In genomic region chr21:37186983-37187382, GRCh38 we compare ENCODE assay signal across 20 cellular contexts.
"Had no signal": no experiment of that assay in that cellular context is flagged by ENCODE, and none has a peak within 500 bp of the region (broad histone marks: within the 10 kb centered on the region; RNA-seq: fewer than 3 reads in every experiment).

No MANE protein-coding gene starts in this region.

- ATAC-seq: gastrocnemius medialis, heart right ventricle, pancreas, right cardiac atrium had no signal

- H3K4me3 Mint-ChIP-seq: naive B cell, nephron had no signal

- H3K27ac Mint-ChIP-seq: nephron, progenitor cell of endocrine pancreas had no signal

- H3K9me3 Mint-ChIP-seq: naive B cell, nephron had no signal

- H3K4me1 Mint-ChIP-seq: naive B cell, nephron had no signal

- H3K9me3 ChIP-seq: esophagus muscularis mucosa, gastrocnemius medialis, heart right ventricle, pancreas, tibial artery, upper lobe of left lung, uterus had no signal

- DNase-seq: effector memory CD4-positive, alpha-beta T cell; gastrocnemius medialis; heart right ventricle; hypothalamus; kidney glomerular epithelial cell; mesendoderm; naive B cell; occipital lobe; pancreas; right cardiac atrium; small intestine; stimulated activated CD4-positive, alpha-beta T cell treated with anti-CD3 and anti-CD28 coated beads, Interleukin-12 subunit alpha, Interleukin-12 subunit beta, amount 100 ng/mL, for 4 hours; stimulated activated naive CD4-positive, alpha-beta T cell treated with Interleukin-2 at 50 U/mL for 16 hours; tibial artery; upper lobe of left lung; uterus had no signal

- H3K27ac ChIP-seq: epithelial cell of prostate, esophagus muscularis mucosa, gastrocnemius medialis, heart right ventricle, pancreas, tibial artery, upper lobe of left lung, uterus had no signal

- H3K4me1 ChIP-seq: esophagus muscularis mucosa, gastrocnemius medialis, heart right ventricle, pancreas, tibial artery, upper lobe of left lung, uterus had no signal

- H3K27me3 Mint-ChIP-seq: naive B cell, progenitor cell of endocrine pancreas had no signal

- H3K27me3 ChIP-seq: esophagus muscularis mucosa, gastrocnemius medialis, heart right ventricle, pancreas, tibial artery, upper lobe of left lung, uterus had no signal

- H3K4me3 ChIP-seq: esophagus muscularis mucosa, gastrocnemius medialis, heart right ventricle, pancreas, tibial artery, upper lobe of left lung, uterus had no signal

- H3K36me3 ChIP-seq: uterus had no signal
